ENCODE assay signal across 30 cellular contexts in genomic region chr15:75363786-75364185, GRCh38.
"Had no signal": no experiment of that assay in that cellular context is flagged by ENCODE, and none has a peak within 500 bp of the region (broad histone marks: within the 10 kb centered on the region; RNA-seq: fewer than 3 reads in every experiment).

No MANE protein-coding gene starts in this region.

- FAIRE-seq: endometrium, endothelial cell of umbilical vein had no signal

- H3K27ac ChIP-seq: ascending aorta, breast epithelium, cardiac muscle cell, coronary artery, dorsolateral prefrontal cortex, epithelial cell of prostate, esophagus squamous epithelium, gastroesophageal sphincter, heart right ventricle, WERI-Rb-1 had no signal

- H3K4me3 ChIP-seq: ascending aorta, breast epithelium, cardiac muscle cell, coronary artery, dorsolateral prefrontal cortex, esophagus squamous epithelium, gastroesophageal sphincter, heart right ventricle had no signal

- ATAC-seq: activated CD4-positive, alpha-beta T cell treated with anti-CD3 and anti-CD28 coated beads for 36 hours; activated CD4-positive, CD25-positive, alpha-beta regulatory T cell treated with anti-CD3 and anti-CD28 coated beads, Interleukin-2, amount 50 U/mL, for 24 hours; activated CD8-positive, alpha-beta T cell treated with anti-CD3 and anti-CD28 coated beads, Interleukin-2, amount 10 ng/mL, durations not matched to agents 7 days and 5 days; activated T-cell treated with anti-CD3 and anti-CD28 coated beads, Interleukin-2, amount 50 U/mL, for 4 hours; activated T-helper 17 cell treated with anti-CD3 and anti-CD28 coated beads, Interleukin-2, amount 50 U/mL, for 72 hours; gastroesophageal sphincter; heart right ventricle; T-helper 17 cell had no signal

- H3K9me3 ChIP-seq: ascending aorta, breast epithelium, esophagus squamous epithelium, gastroesophageal sphincter, heart right ventricle had no signal

- DNase-seq: activated B cell treated with CpG ODN at 0.5 μM for 24 hours; activated CD4-positive, alpha-beta memory T cell treated with anti-CD3 and anti-CD28 coated beads for 36 hours; activated CD4-positive, alpha-beta T cell treated with anti-CD3 and anti-CD28 coated beads for 36 hours; activated CD4-positive, alpha-beta T cell treated with anti-CD3 and anti-CD28 coated beads, Interleukin-2, amount 10 ng/mL, durations not matched to agents 24 days and 14 days; activated CD8-positive, alpha-beta T cell treated with anti-CD3 and anti-CD28 coated beads, Interleukin-2, amount 10 ng/mL, durations not matched to agents 7 days and 5 days; activated effector memory CD4-positive, alpha-beta T cell treated with Interleukin-2 at 50 U/mL for 16 hours; activated gamma-delta T cell treated with Interleukin-2 at 50 U/mL for 16 hours; activated naive CD4-positive, alpha-beta T cell treated with Interleukin-2 at 50 U/mL for 16 hours; activated naive CD8-positive, alpha-beta T cell treated with anti-CD3 and anti-CD28 coated beads, Interleukin-2, amount 10 ng/mL, durations not matched to agents 7 days and 5 days; activated T-cell treated with anti-CD3 and anti-CD28 coated beads, Interleukin-2, amount 50 U/mL, for 4 hours; central memory CD4-positive, alpha-beta T cell; dorsolateral prefrontal cortex; effector memory CD4-positive, alpha-beta T cell; esophagus squamous epithelium; foreskin melanocyte; heart right ventricle; T-helper 1 cell; T-helper 17 cell; T1000; WERI-Rb-1 had no signal

- H3K27me3 ChIP-seq: ascending aorta, breast epithelium, cardiac muscle cell, dorsolateral prefrontal cortex, esophagus squamous epithelium, gastroesophageal sphincter, heart right ventricle had no signal
